1 cellular context compared by ENCODE assay signal in the genomic region with DNA sequence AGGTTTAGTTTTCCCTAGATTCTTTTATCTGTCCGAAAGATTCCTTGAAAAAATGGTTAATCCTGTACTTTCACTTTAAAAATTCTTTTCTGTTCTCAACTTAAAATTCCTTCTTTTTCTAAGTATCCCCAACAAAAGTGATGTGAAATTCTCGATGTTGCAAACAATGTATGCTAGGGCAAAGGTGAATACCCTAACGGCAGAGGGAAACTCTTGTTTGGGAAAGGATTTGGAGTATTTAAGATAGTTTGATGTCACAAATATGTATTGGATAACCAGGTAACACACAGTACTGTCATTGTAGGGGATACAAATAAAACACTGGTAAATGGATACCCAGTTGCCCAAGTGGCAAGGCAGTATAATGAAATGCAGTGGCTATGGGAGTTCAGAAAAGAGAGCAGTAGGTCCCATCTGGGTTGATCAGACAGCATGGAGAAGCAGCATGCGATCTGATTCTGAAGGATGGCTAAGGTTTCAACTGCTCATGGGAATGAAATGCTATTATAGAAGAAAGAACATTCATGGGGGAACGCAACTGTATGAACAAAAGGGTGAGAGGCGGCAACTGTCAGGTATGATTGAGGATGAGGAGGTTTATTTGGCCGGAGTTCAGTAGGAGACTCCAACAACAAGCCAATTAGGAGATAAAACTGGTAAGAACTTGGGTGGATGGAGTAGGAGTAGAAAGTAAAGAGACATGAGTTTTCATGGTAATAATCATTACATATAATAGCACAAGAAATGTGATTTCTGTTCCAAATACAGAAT.
TF ChIP-seq lines count a peak whose summit lies in the region.

No MANE protein-coding gene starts in this region.

TF ChIP-seq in A549, 52 proteins besides CTCF, POLR2A, EP300 and RAD21:
- TF ChIP-seq EHMT2 (IDR thresholded peaks at IDR 0.05; ENCODE audit: low read depth) (no peak), HES2 (IDR thresholded peaks at IDR 0.05) (no peak), FOSB (CRISPR knock-in tag; IDR thresholded peaks at IDR 0.05) (no peak), CBX2 (IDR thresholded peaks at IDR 0.05; ENCODE audit: borderline replicate concordance, low read depth) (no peak)
